In genomic region chr6:5652738-5653137, GRCh38 we compare ENCODE assay signal across 5 cellular contexts.
"Had no signal": no experiment of that assay in that cellular context is flagged by ENCODE, and none has a peak within 500 bp of the region (broad histone marks: within the 10 kb centered on the region; RNA-seq: fewer than 3 reads in every experiment).

No MANE protein-coding gene starts in this region.

- H3K4me1 Mint-ChIP-seq: H9 had no signal

- H3K27ac ChIP-seq: GM23248 had no signal

- H3K4me3 ChIP-seq: GM23248 had no signal

- H3K4me3 Mint-ChIP-seq: H9 had no signal

- H3K27me3 Mint-ChIP-seq: IgD-negative memory B cell had no signal

- H2AFZ ChIP-seq: GM23248 had no signal

- ATAC-seq: HepG2 had no signal

- H3K9me3 Mint-ChIP-seq: IgD-negative memory B cell had no signal

- DNase-seq: GM23248, H9, HCEC 1CT had no signal

- H3K9ac ChIP-seq: GM23248 had no signal
